ENCODE assay signal across 8 cellular contexts in the genomic region with DNA sequence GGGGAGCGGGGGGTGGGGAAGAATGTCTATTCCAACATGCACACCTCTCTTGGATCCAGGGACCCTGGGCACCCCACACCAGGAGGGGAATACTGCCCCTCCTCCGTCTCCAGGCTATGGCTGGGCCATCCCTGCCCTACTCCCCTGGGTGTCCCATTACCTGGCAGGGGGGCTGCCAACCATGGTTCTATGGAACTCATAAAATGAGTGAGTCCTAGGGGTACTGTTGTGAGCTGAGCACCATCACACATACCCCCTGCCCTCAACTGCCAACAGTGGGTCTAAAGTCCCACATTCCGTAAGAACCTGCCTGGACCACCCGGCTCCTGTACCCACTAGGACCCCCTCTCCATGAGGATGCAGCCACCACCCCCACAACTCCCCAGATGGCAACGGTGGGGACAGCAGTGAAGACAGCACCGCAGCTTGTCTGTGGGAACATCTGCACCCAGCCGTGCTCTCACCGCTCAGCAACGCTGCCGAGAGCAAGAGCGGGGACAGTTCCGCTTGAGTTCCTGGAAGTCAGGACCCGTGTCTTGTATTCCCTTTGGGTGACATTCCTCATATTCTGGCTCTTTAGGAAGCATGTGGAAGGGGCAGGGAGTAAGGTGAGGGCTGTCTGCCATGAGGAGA. TPM values are rescaled to one million over a fixed set of nuclear protein-coding genes. Genes with fewer than 3 reads are reported as not detected.
DNase-seq lines count a peak whose midpoint lies in the region; ATAC-seq, FAIRE-seq and TF ChIP-seq lines count a peak whose summit lies in the region.

No MANE protein-coding gene starts in this region.

- H3K4me3 ChIP-seq in HepG2 (replicated peaks in 1 of 3; ENCODE audit: insufficient read depth in 1 of 3, low read depth in 2 of 3, low read length in 3 of 3) (no peak overlapping the region), right lobe of liver (no peak overlapping the region)
- H3K4me3 ChIP-seq in CD8-positive, alpha-beta T cell (ENCODE audit: low read depth, low read length) = no peak overlapping the region

- POLR2A ChIA-PET in HepG2 (lab: Yijun Ruan, JAX) = no interaction called here
- POLR2A ChIA-PET in CD8-positive, alpha-beta T cell (lab: Charles Lee) = no interaction called here

- no peak overlapping the region for H3K4me2 ChIP-seq in HepG2 (ENCODE audit: low read depth, low read length)

- peaks cover 22% of the 10 kb centered on the region for H3K4me1 ChIP-seq in HepG2 (ENCODE audit: insufficient read depth, low read length)
- H3K4me1 ChIP-seq in right lobe of liver = peaks cover 0 to 20% (median 4%) of the 10 kb centered on the region in 4 donors
- H3K4me1 ChIP-seq in CD8-positive, alpha-beta T cell (ENCODE audit: insufficient read depth, low read length) = peaks cover 7% of the 10 kb centered on the region

- DNase-seq in HepG2 (ENCODE audit: low spot score) = no peak
- DNase-seq in right lobe of liver = no peak
- DNase-seq in caudate nucleus (lab: John Stamatoyannopoulos, UW) = no peak
- DNase-seq in CD8-positive, alpha-beta T cell = no peak
- DNase-seq in T-helper 9 cell = no peak
- DNase-seq in NCI-H187 (lab: John Stamatoyannopoulos, UW) = no peak

- no peaks in the 10 kb centered on the region for H3K36me3 ChIP-seq in HepG2 (replicated peaks in 1 of 2; ENCODE audit: control insufficient read depth in 1 of 2, insufficient read depth in 2 of 2, low read length in 2 of 2)
- no peaks in the 10 kb centered on the region for H3K36me3 ChIP-seq in right lobe of liver
- H3K36me3 ChIP-seq in CD8-positive, alpha-beta T cell (ENCODE audit: insufficient read depth, low read length) = peaks cover 53% of the 10 kb centered on the region

- H2AFZ ChIP-seq in HepG2 (ENCODE audit: low read length) = no peak overlapping the region

- TF ChIP-seq CTCF in HepG2 (CRISPR knock-in tag; IDR thresholded peaks at IDR 0.05) (no peak), right lobe of liver (IDR thresholded peaks at IDR 0.05) (no peak), nephron (IDR thresholded peaks at IDR 0.05; ENCODE audit: unreplicated experiment in 3 of 3) (no peak)
- TF ChIP-seq CTCF in CD8-positive, alpha-beta T cell (IDR thresholded peaks at IDR 0.05) = no peak

- no peak for FAIRE-seq in HepG2 (lab: Jason Lieb, UNC)

- TF ChIP-seq RAD21 in HepG2 (CRISPR knock-in tag; IDR thresholded peaks at IDR 0.05) = no peak

- intact Hi-C loops in HepG2 (cut with micrococcal nuclease; ENCODE audit: unreplicated experiment) (no loop called here), right lobe of liver (cut with DNase I) (no loop called here)
- intact Hi-C loops in CD8-positive, alpha-beta T cell (cut with DNase I, micrococcal nuclease) = loop anchor here (5.0 to 10.0 kb wide), 5 partner anchors 77 to 417 kb away; partner anchors contain the start of gene ERCC3 (in 1 of the 2)

- H3K4me1 Mint-ChIP-seq in nephron = peaks cover 33% of the 10 kb centered on the region
- H3K4me1 Mint-ChIP-seq in CD8-positive, alpha-beta T cell (ENCODE audit: low read depth) = peaks cover 20% of the 10 kb centered on the region

- CTCF ChIA-PET in HepG2 (lab: Yijun Ruan, JAX; ENCODE audit: low intra/inter-chr PET ratio, low total read pairs) = no interaction called here
- CTCF ChIA-PET in CD8-positive, alpha-beta T cell (lab: Charles Lee) = interaction anchor here (1.8 to 2.0 kb wide), 2 partner anchors 15 to 16 kb away, joined by 5 read pairs; no protein-coding TSS in a partner anchor

- H3K9me3 ChIP-seq in HepG2 (ENCODE audit: low read length) = no peaks in the 10 kb centered on the region
- no peaks in the 10 kb centered on the region for H3K9me3 ChIP-seq in right lobe of liver
- no peaks in the 10 kb centered on the region for H3K9me3 ChIP-seq in CD8-positive, alpha-beta T cell (ENCODE audit: low read length)

- ATAC-seq in HepG2 = no peak
- no peak for ATAC-seq in right lobe of liver
- ATAC-seq in CD8-positive, alpha-beta T cell = no peak
- ATAC-seq in GM19395 (IDR thresholded peaks at IDR 0.05; ENCODE audit: unreplicated experiment) = no peak

- H3K79me2 ChIP-seq in HepG2 (ENCODE audit: insufficient read depth, low read length) = no peaks in the 10 kb centered on the region

- no peak overlapping the region for H3K27ac ChIP-seq in HepG2 (ENCODE audit: extremely low read length, insufficient read depth, low read length)
- no peak overlapping the region for H3K27ac ChIP-seq in right lobe of liver
- H3K27ac ChIP-seq in caudate nucleus (ENCODE audit: low read depth, low read length) = peak overlapping the region; percentile 54
- no peak overlapping the region for H3K27ac ChIP-seq in CD8-positive, alpha-beta T cell (ENCODE audit: low read depth, low read length)

- no peak overlapping the region; the same call in 1 of the 2 replicates for H3K9ac ChIP-seq in HepG2 (ENCODE audit: insufficient read depth, low read depth, low read length)

- no peaks in the 10 kb centered on the region; a peak in 1 of 5 replicates for H3K27me3 ChIP-seq in HepG2 (ENCODE audit: control insufficient read depth in 1 of 2, insufficient read depth in 2 of 2, low read length in 2 of 2)
- H3K27me3 ChIP-seq in right lobe of liver = no peaks in the 10 kb centered on the region
- no peaks in the 10 kb centered on the region for H3K27me3 ChIP-seq in CD8-positive, alpha-beta T cell (ENCODE audit: insufficient read depth, low read length)

- no peak overlapping the region for H3K4me3 Mint-ChIP-seq in nephron
- H3K4me3 Mint-ChIP-seq in CD8-positive, alpha-beta T cell = no peak overlapping the region

- TF ChIP-seq EP300 in HepG2 (IDR thresholded peaks at IDR 0.05; ENCODE audit: low read depth in 2 of 2, low read length in 2 of 2) (no peak), HepG2 (CRISPR knock-in tag; IDR thresholded peaks at IDR 0.05; ENCODE audit: borderline replicate concordance) (no peak)

- TF ChIP-seq POLR2A in HepG2 (IDR thresholded peaks at IDR 0.05; ENCODE audit: insufficient read depth in 1 of 2, low read depth in 2 of 2, low read length in 2 of 2) = no peak
- TF ChIP-seq POLR2A in right lobe of liver (IDR thresholded peaks at IDR 0.05) = no peak

- H3K27me3 Mint-ChIP-seq in nephron (ENCODE audit: low read depth) = peaks cover 3% of the 10 kb centered on the region
- no peaks in the 10 kb centered on the region for H3K27me3 Mint-ChIP-seq in CD8-positive, alpha-beta T cell (ENCODE audit: low read depth)

- 87% methylated on average over 12 of the region's 13 CpGs for WGBS in HepG2 (ENCODE audit: low lambda C conversion rate)
- no CpG with 5 or more reads among the region's 13 CpGs for WGBS in right lobe of liver (ENCODE audit: insufficient coverage, low coverage, low lambda C conversion rate, missing lambda C conversion rate)

- H3K36me3 Mint-ChIP-seq in nephron (ENCODE audit: low read depth) = peaks cover 25% of the 10 kb centered on the region
- peaks cover 67% of the 10 kb centered on the region for H3K36me3 Mint-ChIP-seq in CD8-positive, alpha-beta T cell

- no TSS peak for BruUV-seq in HepG2 (replicated peaks; lab: Mats Ljungman, UMichigan)

- in situ Hi-C loops in HepG2 (cut with HindIII; ENCODE audit: extremely low pct_ligation_motif_present, low pct_unique_long_range_greater_than_20kb) = no loop called here

- H4K20me1 ChIP-seq in HepG2 (ENCODE audit: insufficient read depth, low read length) = no peaks in the 10 kb centered on the region

- peak overlapping the region; percentile 48 to 79 (median 70) for H3K27ac Mint-ChIP-seq in nephron
- no peak overlapping the region for H3K27ac Mint-ChIP-seq in CD8-positive, alpha-beta T cell

- no peaks in the 10 kb centered on the region for H3K9me3 Mint-ChIP-seq in nephron
- no peaks in the 10 kb centered on the region for H3K9me3 Mint-ChIP-seq in CD8-positive, alpha-beta T cell

TF ChIP-seq in HepG2, 621 proteins besides CTCF, POLR2A, EP300 and RAD21 (continues in another document):
- 0 out of 2 replicates have a peak, but pooled peaks have one; percentile 15 for TF ChIP-seq ZBTB38 (CRISPR knock-in tag; IDR thresholded peaks at IDR 0.05)

RNA-seq across cellular contexts. Expression of gene BIN1, which starts 41.5 kb away (rescaled TPM):
- total RNA-seq in HepG2 (2016; rRNA removed; fragmentation: Illumina TruSeq; extraction: Trizol) (0.93 and 0.98 TPM in 2 replicates), right lobe of liver (10 to 100 TPM; 20.4 to 30.8 (median 26.3) TPM)
- total RNA-seq in HepG2 (2016; cell fraction: cytosol; rRNA removed; fragmentation: Illumina TruSeq; extraction: Trizol; ENCODE audit: low read depth) = 0.61 and 1.1 TPM in 2 replicates
- total RNA-seq in HepG2 (2016; cell fraction: insoluble cytoplasmic fraction; rRNA removed; fragmentation: Illumina TruSeq; extraction: Trizol) = 0.58 and 0.97 TPM in 2 replicates
- 1.2 TPM in 2 replicates for total RNA-seq in HepG2 (2016; cell fraction: membrane; rRNA removed; fragmentation: Illumina TruSeq; extraction: Trizol)
- total RNA-seq in HepG2 (2016; cell fraction: nucleus; rRNA removed; fragmentation: Illumina TruSeq; extraction: Trizol) = 0.28 and 0.41 TPM in 2 replicates
- polyA plus RNA-seq in HepG2 (2011; rRNA removed) = 0.51 and 1.2 TPM in 2 replicates
- 0.42 and 1.3 TPM in 2 replicates for polyA plus RNA-seq in HepG2 (2011; cell fraction: cytosol; rRNA removed)
- polyA plus RNA-seq in HepG2 (2011; cell fraction: nucleus; rRNA removed) = 1.2 and 2.2 TPM in 2 replicates
- polyA plus RNA-seq in HepG2 (2012) = 1.3 and 1.6 TPM in 2 replicates
- 0.84 and 1.2 TPM in 2 replicates for polyA plus RNA-seq in HepG2 (2016; cell fraction: cytosol; fragmentation: Illumina TruSeq; extraction: Trizol; ENCODE audit: low read depth)
- polyA plus RNA-seq in HepG2 (2016; cell fraction: insoluble cytoplasmic fraction; fragmentation: Illumina TruSeq; extraction: Trizol; ENCODE audit: low read depth) = 1.0 and 1.9 TPM in 2 replicates
- polyA plus RNA-seq in HepG2 (2016; cell fraction: membrane; fragmentation: Illumina TruSeq; extraction: Trizol; ENCODE audit: low read depth) = 0.97 and 1.1 TPM in 2 replicates
- 0.85 and 0.91 TPM in 2 replicates for polyA plus RNA-seq in HepG2 (2016; cell fraction: nucleus; fragmentation: Illumina TruSeq; extraction: Trizol; ENCODE audit: insufficient read depth, low read depth)
- 0.84 and 28.9 TPM in 2 replicates for polyA minus RNA-seq in HepG2 (2011; rRNA and poly(A)+ RNA removed; ENCODE audit: low replicate concordance)
- polyA minus RNA-seq in HepG2 (2011; cell fraction: cytosol; rRNA and poly(A)+ RNA removed) = 0.59 and 0.79 TPM in 2 replicates
- 0.50 and 0.90 TPM in 2 replicates for polyA minus RNA-seq in HepG2 (2011; cell fraction: nucleus; rRNA and poly(A)+ RNA removed)
- 10 to 100 TPM; 92.1 to 92.4 TPM for total RNA-seq in CD8-positive, alpha-beta T cell

Comparison
In these comparisons a context has a peak if more than half of its experiments do, and no peak if none do; other contexts are left out.
1. RNA of gene BIN1, which starts 41.5 kb away (total RNA-seq): 92.1 to 92.4 TPM in CD8-positive, alpha-beta T cell and 20.4 to 30.8 TPM in right lobe of liver; 0.28 to 1.2 TPM in HepG2; every median in the first group is over 4 times any median in the second.
2. intact Hi-C loops: an anchor here in CD8-positive, alpha-beta T cell (5.0 to 10.0 kb wide); none called in HepG2 and right lobe of liver.